ENCODE assay signal across 20 cellular contexts in genomic region chr2:64394174-64394573, GRCh38. TPM values are rescaled to one million over a fixed set of nuclear protein-coding genes. Genes with fewer than 3 reads are reported as not detected.
DNase-seq lines count a peak whose midpoint lies in the region; ATAC-seq and TF ChIP-seq lines count a peak whose summit lies in the region.
"Had no signal": no experiment of that assay in that cellular context is flagged by ENCODE, and none has a peak within 500 bp of the region (broad histone marks: within the 10 kb centered on the region; RNA-seq: fewer than 3 reads in every experiment).

No MANE protein-coding gene starts in this region.

- no peak for TF ChIP-seq POLR2A in right lobe of liver (IDR thresholded peaks at IDR 0.05)

- no peaks in the 10 kb centered on the region for H4K20me1 ChIP-seq in hepatocyte (ENCODE audit: insufficient read depth, poor library complexity, severe bottlenecking)

- no peak overlapping the region for H2AFZ ChIP-seq in hepatocyte
- H2AFZ ChIP-seq: GM23338 had no signal

- 95% methylated on average over 3 of the region's 3 CpGs for WGBS in hepatocyte (ENCODE audit: low lambda C conversion rate, missing lambda C conversion rate)
- 35% methylated on average over 3 of the region's 3 CpGs for WGBS in right lobe of liver (ENCODE audit: insufficient coverage, low coverage, low lambda C conversion rate, missing lambda C conversion rate)

- H3K9me3 ChIP-seq in hepatocyte (ENCODE audit: low read depth) = no peaks in the 10 kb centered on the region
- no peaks in the 10 kb centered on the region for H3K9me3 ChIP-seq in right lobe of liver
- no peaks in the 10 kb centered on the region for H3K9me3 ChIP-seq in upper lobe of right lung
- H3K9me3 ChIP-seq: A549 had no signal

- peaks cover 9% of the 10 kb centered on the region for H3K4me1 ChIP-seq in hepatocyte (ENCODE audit: insufficient read depth)
- peaks cover 0 to 43% (median 21%) of the 10 kb centered on the region in 4 donors for H3K4me1 ChIP-seq in right lobe of liver
- no peaks in the 10 kb centered on the region for H3K4me1 ChIP-seq in upper lobe of right lung
- H3K4me1 ChIP-seq: A549 had no signal

- TF ChIP-seq CTCF in hepatocyte (IDR thresholded peaks at IDR 0.05; ENCODE audit: poor library complexity) (no peak), right lobe of liver (IDR thresholded peaks at IDR 0.05) (no peak), upper lobe of right lung (IDR thresholded peaks at IDR 0.05) (no peak)

- H3K27ac ChIP-seq in hepatocyte (peak overlapping the region; percentile 6), right lobe of liver (peak overlapping the region in 2 of 3 donors; percentile 9 to 50), upper lobe of right lung (no peak overlapping the region)
- H3K27ac ChIP-seq: 22Rv1, A549, C4-2B, HL-60 had no signal

- intact Hi-C loops in right lobe of liver (cut with DNase I) = no loop called here
- intact Hi-C loops in upper lobe of right lung (cut with DNase I) = no loop called here

- no peak overlapping the region for H3K4me2 ChIP-seq in hepatocyte
- H3K4me2 ChIP-seq: A549, GM23338 had no signal

- H3K9me2 ChIP-seq in hepatocyte (replicated peaks; ENCODE audit: insufficient read depth) = no peaks in the 10 kb centered on the region

- ATAC-seq in right lobe of liver = peak; percentile 64 to 76 (median 74)
- peak; percentile 64 for ATAC-seq in upper lobe of right lung
- no peak for ATAC-seq in HG03039 (IDR thresholded peaks at IDR 0.05; ENCODE audit: unreplicated experiment)
- no peak for ATAC-seq in HG03521 (IDR thresholded peaks at IDR 0.05; ENCODE audit: unreplicated experiment)
- ATAC-seq: A549, GM23338, K562 had no signal

- no peaks in the 10 kb centered on the region for H3K79me2 ChIP-seq in hepatocyte

- no peaks in the 10 kb centered on the region for H3K27me3 ChIP-seq in hepatocyte
- no peaks in the 10 kb centered on the region for H3K27me3 ChIP-seq in right lobe of liver
- no peaks in the 10 kb centered on the region for H3K27me3 ChIP-seq in upper lobe of right lung

- DNase-seq in CD1c-positive myeloid dendritic cell (ENCODE audit: extremely low spot score) (peak; percentile 8), hepatocyte (ENCODE audit: low spot score) (no peak), right lobe of liver (no peak), upper lobe of right lung (no peak)
- DNase-seq in stimulated activated CD4-positive, alpha-beta T cell treated with anti-CD3 and anti-CD28 coated beads, Interleukin-1b, Interleukin-23, amount 100 ng/mL, for 48 hours = no peak
- DNase-seq: AML-193; CD4-positive, alpha-beta memory T cell; DMS153; DMS79; GDM1; HCEC 1CT; IMR-90 had no signal

- H3K4me3 ChIP-seq in hepatocyte (no peak overlapping the region), right lobe of liver (no peak overlapping the region), upper lobe of right lung (no peak overlapping the region)
- H3K4me3 ChIP-seq: A549, GM23338, K562 had no signal

- H3K36me3 ChIP-seq in hepatocyte (replicated peaks; ENCODE audit: insufficient read depth, low read depth) (no peaks in the 10 kb centered on the region), right lobe of liver (no peaks in the 10 kb centered on the region), upper lobe of right lung (no peaks in the 10 kb centered on the region)

RNA-seq across cellular contexts. Expression of gene LGALSL, which starts 59.8 kb away (rescaled TPM):
- total RNA-seq in hepatocyte = 28.1 and 30.7 TPM in 2 replicates
- 27.9 and 44.6 TPM in 2 replicates for polyA plus RNA-seq in hepatocyte
- 1 to 10 TPM; 3.2 to 8.1 (median 5.4) TPM for total RNA-seq in right lobe of liver
- total RNA-seq in upper lobe of right lung = 43.2 TPM

Comparison
In these comparisons a context has a peak if more than half of its experiments do, and no peak if none do; other contexts are left out.
1. ATAC-seq: peak in right lobe of liver (4 of 4) and upper lobe of right lung (single experiment); none in HG03039 (single experiment) and HG03521 (single experiment).